ENCODE assay signal across 1 cellular context in genomic region chr7:148706368-148706767, GRCh38.
TF ChIP-seq lines count a peak whose summit lies in the region.

No MANE protein-coding gene starts in this region.

TF ChIP-seq in GM12878, 131 proteins besides CTCF, POLR2A, EP300 and RAD21:
- TF ChIP-seq BACH1 (IDR thresholded peaks at IDR 0.05; ENCODE audit: borderline replicate concordance) (no peak), SUPT20H (IDR thresholded peaks at IDR 0.05; ENCODE audit: borderline replicate concordance, control insufficient read depth, low read depth, low read length) (no peak), JUND (IDR thresholded peaks at IDR 0.05; ENCODE audit: low read depth, low read length) (no peak), E2F8 (IDR thresholded peaks at IDR 0.05; ENCODE audit: low read depth, partially characterized antibody) (no peak), NR2C1 (IDR thresholded peaks at IDR 0.05) (no peak), CHD4 (IDR thresholded peaks at IDR 0.05) (no peak), IKZF2 (IDR thresholded peaks at IDR 0.05) (no peak), NFXL1 (IDR thresholded peaks at IDR 0.05; ENCODE audit: borderline replicate concordance) (no peak), EGR1 (IDR thresholded peaks at IDR 0.05; ENCODE audit: borderline replicate concordance in 1 of 2, low read depth in 2 of 2, low read length in 2 of 2) (no peak), POU2F2 (IDR thresholded peaks at IDR 0.05; ENCODE audit: borderline replicate concordance, low read depth, low read length) (no peak), ZSCAN29 (IDR thresholded peaks at IDR 0.05) (no peak), RBBP5 (conservative IDR thresholded peaks at IDR 0.05) (no peak)
- TF ChIP-seq, protein P1, sequence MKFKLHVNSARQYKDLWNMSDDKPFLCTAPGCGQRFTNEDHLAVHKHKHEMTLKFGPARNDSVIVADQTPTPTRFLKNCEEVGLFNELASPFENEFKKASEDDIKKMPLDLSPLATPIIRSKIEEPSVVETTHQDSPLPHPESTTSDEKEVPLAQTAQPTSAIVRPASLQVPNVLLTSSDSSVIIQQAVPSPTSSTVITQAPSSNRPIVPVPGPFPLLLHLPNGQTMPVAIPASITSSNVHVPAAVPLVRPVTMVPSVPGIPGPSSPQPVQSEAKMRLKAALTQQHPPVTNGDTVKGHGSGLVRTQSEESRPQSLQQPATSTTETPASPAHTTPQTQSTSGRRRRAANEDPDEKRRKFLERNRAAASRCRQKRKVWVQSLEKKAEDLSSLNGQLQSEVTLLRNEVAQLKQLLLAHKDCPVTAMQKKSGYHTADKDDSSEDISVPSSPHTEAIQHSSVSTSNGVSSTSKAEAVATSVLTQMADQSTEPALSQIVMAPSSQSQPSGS (IDR thresholded peaks at IDR 0.05; ENCODE audit: low read length): no peak
- TF ChIP-seq, protein P2, sequence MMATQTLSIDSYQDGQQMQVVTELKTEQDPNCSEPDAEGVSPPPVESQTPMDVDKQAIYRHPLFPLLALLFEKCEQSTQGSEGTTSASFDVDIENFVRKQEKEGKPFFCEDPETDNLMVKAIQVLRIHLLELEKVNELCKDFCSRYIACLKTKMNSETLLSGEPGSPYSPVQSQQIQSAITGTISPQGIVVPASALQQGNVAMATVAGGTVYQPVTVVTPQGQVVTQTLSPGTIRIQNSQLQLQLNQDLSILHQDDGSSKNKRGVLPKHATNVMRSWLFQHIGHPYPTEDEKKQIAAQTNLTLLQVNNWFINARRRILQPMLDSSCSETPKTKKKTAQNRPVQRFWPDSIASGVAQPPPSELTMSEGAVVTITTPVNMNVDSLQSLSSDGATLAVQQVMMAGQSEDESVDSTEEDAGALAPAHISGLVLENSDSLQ (IDR thresholded peaks at IDR 0.05): no peak
TF ChIP-seq in GM12878: peak in this region for 0.
